Comparison of ENCODE assay signal across 2 cellular contexts in genomic region chr22:27973851-27974250, GRCh38.
TF ChIP-seq lines count a peak whose summit lies in the region.

No MANE protein-coding gene starts in this region.

TF ChIP-seq in GM23338, 12 proteins besides CTCF, POLR2A, EP300 and RAD21:
- no peak for TF ChIP-seq CREB1 (CRISPR knock-in tag; IDR thresholded peaks at IDR 0.05; ENCODE audit: low read depth)
- TF ChIP-seq POLR2AphosphoS5 (IDR thresholded peaks at IDR 0.05; ENCODE audit: low read depth) = no peak
- TF ChIP-seq NANOG (IDR thresholded peaks at IDR 0.05; ENCODE audit: borderline replicate concordance) = no peak
- TF ChIP-seq ZNF462 (CRISPR knock-in tag; IDR thresholded peaks at IDR 0.05) = no peak
- TF ChIP-seq REST (IDR thresholded peaks at IDR 0.05; ENCODE audit: unreplicated experiment) = no peak
- no peak for TF ChIP-seq ETS1 (IDR thresholded peaks at IDR 0.05)
- TF ChIP-seq ZNF331 (CRISPR knock-in tag; IDR thresholded peaks at IDR 0.05; ENCODE audit: low read depth) = no peak
- TF ChIP-seq STAT1 (IDR thresholded peaks at IDR 0.05; ENCODE audit: unreplicated experiment) = no peak
- TF ChIP-seq JUNB (IDR thresholded peaks at IDR 0.05; ENCODE audit: unreplicated experiment) = no peak
- TF ChIP-seq ZNF114 (CRISPR knock-in tag; IDR thresholded peaks at IDR 0.05) = no peak
- TF ChIP-seq EZH2 (IDR thresholded peaks at IDR 0.05; ENCODE audit: low read depth, unreplicated experiment) = no peak
- no peak for TF ChIP-seq EZH2phosphoT487 (IDR thresholded peaks at IDR 0.05; ENCODE audit: unreplicated experiment)

TF ChIP-seq in H1, 55 proteins besides CTCF, POLR2A, EP300 and RAD21:
- TF ChIP-seq SIX5 (IDR thresholded peaks at IDR 0.05; ENCODE audit: low read depth, low read length) (no peak), NANOG (IDR thresholded peaks at IDR 0.05; ENCODE audit: insufficient read depth, low read depth, low read length, poor library complexity, severe bottlenecking) (no peak), RXRA (IDR thresholded peaks at IDR 0.05; ENCODE audit: insufficient read depth, low read depth, low read length) (no peak), CBX5 (IDR thresholded peaks at IDR 0.05; ENCODE audit: low read depth, low read length) (no peak), TCF12 (IDR thresholded peaks at IDR 0.05; ENCODE audit: low read depth, low read length) (no peak), FOSL1 (IDR thresholded peaks at IDR 0.05; ENCODE audit: insufficient read depth, low read depth, low read length) (no peak), RNF2 (IDR thresholded peaks at IDR 0.05; ENCODE audit: borderline replicate concordance, low read depth, low read length, missing control alignments, poor library complexity, severe bottlenecking) (no peak), CHD2 (IDR thresholded peaks at IDR 0.05; ENCODE audit: low read length) (no peak), SRF (IDR thresholded peaks at IDR 0.05; ENCODE audit: low read depth, low read length) (no peak), GABPA (IDR thresholded peaks at IDR 0.05; ENCODE audit: borderline replicate concordance, insufficient read depth, low read length) (no peak), JUND (IDR thresholded peaks at IDR 0.05; ENCODE audit: low read length) (no peak), TEAD4 (IDR thresholded peaks at IDR 0.05; ENCODE audit: low read depth, low read length) (no peak), CEBPB (IDR thresholded peaks at IDR 0.05; ENCODE audit: low read depth, low read length) (no peak), TAF7 (optimal IDR thresholded peaks at IDR 0.05; ENCODE audit: borderline replicate concordance, low read depth, low read length) (no peak)
